In genomic region chr22:38219644-38220043, GRCh38 we compare ENCODE assay signal across 8 cellular contexts. TPM values are rescaled to one million over a fixed set of nuclear protein-coding genes. Genes with fewer than 3 reads are reported as not detected.
DNase-seq lines count a peak whose midpoint lies in the region; ATAC-seq and TF ChIP-seq lines count a peak whose summit lies in the region.
"Had no signal": no experiment of that assay in that cellular context is flagged by ENCODE, and none has a peak within 500 bp of the region (broad histone marks: within the 10 kb centered on the region; RNA-seq: fewer than 3 reads in every experiment).

No MANE protein-coding gene starts in this region.

- BruUV-seq in OCI-LY7 (replicated peaks; lab: Mats Ljungman, UMichigan) = no TSS peak

- H3K9me3 ChIP-seq in thymus (ENCODE audit: control insufficient read depth) = peaks cover 1% of the 10 kb centered on the region
- no peaks in the 10 kb centered on the region for H3K9me3 ChIP-seq in OCI-LY7 (ENCODE audit: low read length)

- no peaks in the 10 kb centered on the region for H3K79me2 ChIP-seq in OCI-LY7 (ENCODE audit: insufficient read depth, low read depth, low read length)

- H3K27ac Mint-ChIP-seq in mesothelial cell of epicardium = peak overlapping the region; percentile 99

- peaks cover 4% of the 10 kb centered on the region for H3K27me3 Mint-ChIP-seq in mesothelial cell of epicardium (ENCODE audit: low read depth)

- H2AFZ ChIP-seq in OCI-LY7 (ENCODE audit: low read length) = no peak overlapping the region

- POLR2A ChIA-PET in OCI-LY7 (lab: Charles Lee) = no interaction called here

- H3K27me3 ChIP-seq in brain microvascular endothelial cell (replicated peaks) (no peaks in the 10 kb centered on the region), thymus (ENCODE audit: control insufficient read depth, insufficient read depth) (no peaks in the 10 kb centered on the region)

- H3K36me3 ChIP-seq in brain microvascular endothelial cell (replicated peaks) (peaks cover 38% of the 10 kb centered on the region), thymus (ENCODE audit: control insufficient read depth, insufficient read depth) (peaks cover 11% of the 10 kb centered on the region), OCI-LY7 (ENCODE audit: insufficient read depth, low read length) (peaks cover 3% of the 10 kb centered on the region; the same call in 1 of the 2 replicates)

- in situ Hi-C loops in brain microvascular endothelial cell (cut with HindIII; ENCODE audit: low pct_ligation_motif_present, low sequenced_read_pairs) = no loop called here

- DNase-seq in NCI-H2171 treated with DMSO at 0.1 percent for 48 hours (lab: John Stamatoyannopoulos, UW) = peak; percentile 81
- no peak for DNase-seq in brain microvascular endothelial cell
- no peak for DNase-seq in mesothelial cell of epicardium (ENCODE audit: low spot score in 2 of 2, unreplicated experiment in 2 of 2)
- no peak for DNase-seq in OCI-LY7 (ENCODE audit: low spot score)
- DNase-seq: midbrain had no signal

- peaks cover 35% of the 10 kb centered on the region for H3K4me1 Mint-ChIP-seq in mesothelial cell of epicardium

- no peaks in the 10 kb centered on the region for H3K9me2 ChIP-seq in OCI-LY7 (ENCODE audit: insufficient read depth, low read length)

- H3K4me2 ChIP-seq in OCI-LY7 (ENCODE audit: low read length) = no peak overlapping the region

- H3K36me3 Mint-ChIP-seq in mesothelial cell of epicardium = peaks cover 12% of the 10 kb centered on the region

- H3K9me3 Mint-ChIP-seq in mesothelial cell of epicardium = no peaks in the 10 kb centered on the region

- ATAC-seq in HG02571 (IDR thresholded peaks at IDR 0.05; ENCODE audit: unreplicated experiment) (no peak), GM19324 (IDR thresholded peaks at IDR 0.05; ENCODE audit: low FRiP score, unreplicated experiment) (no peak)

- WGBS in thymus = 91% methylated on average over 10 of the region's 10 CpGs

- intact Hi-C loops in OCI-LY7 (cut with micrococcal nuclease; ENCODE audit: unreplicated experiment) = no loop called here

- H3K27ac ChIP-seq in brain microvascular endothelial cell (peak overlapping the region; percentile 92), thymus (ENCODE audit: low read depth) (peak overlapping the region; percentile 36), OCI-LY7 (ENCODE audit: low read depth, low read length, poor library complexity, severe bottlenecking) (no peak overlapping the region)

- CTCF ChIA-PET in OCI-LY7 (lab: Charles Lee; ENCODE audit: unreplicated experiment) = interaction anchor here (0.6 kb wide), 1 partner anchor 46 kb away, joined by 4 read pairs; no protein-coding TSS in a partner anchor

- H3K4me3 ChIP-seq in brain microvascular endothelial cell (ENCODE audit: low read depth, low read length) = no peak overlapping the region
- H3K4me3 ChIP-seq in thymus (ENCODE audit: low read length) = no peak overlapping the region
- no peak overlapping the region for H3K4me3 ChIP-seq in OCI-LY7 (ENCODE audit: low read depth, low read length, poor library complexity, severe bottlenecking)

- H3K4me1 ChIP-seq in thymus (ENCODE audit: control insufficient read depth, insufficient read depth, low read length) (no peaks in the 10 kb centered on the region), OCI-LY7 (ENCODE audit: insufficient read depth, low read length, poor library complexity, severe bottlenecking) (peaks cover 18% of the 10 kb centered on the region)

- no peak overlapping the region for H3K4me3 Mint-ChIP-seq in mesothelial cell of epicardium

- H4K20me1 ChIP-seq in OCI-LY7 (ENCODE audit: insufficient read depth, low read length) = no peaks in the 10 kb centered on the region

- TF ChIP-seq CTCF in brain microvascular endothelial cell (IDR thresholded peaks at IDR 0.05; ENCODE audit: low read depth, low read length, missing control alignments) (no peak), mesothelial cell of epicardium (IDR thresholded peaks at IDR 0.05; ENCODE audit: unreplicated experiment) (no peak), OCI-LY7 (conservative IDR thresholded peaks at IDR 0.05; ENCODE audit: low read length) (no peak)

RNA-seq across cellular contexts. Expression of gene MAFF, which starts 17.9 kb away (rescaled TPM):
- total RNA-seq in mesothelial cell of epicardium = 33.4 to 35.3 TPM (median 34.1 TPM) in 3 replicates
- 13.0 TPM for polyA plus RNA-seq in thymus
- 3.8 and 5.7 TPM in 2 replicates for total RNA-seq in OCI-LY7 (2014; rRNA removed; shearing (Covaris generic))
- 3.4 and 5.3 TPM in 2 replicates for total RNA-seq in OCI-LY7 (2022)

RNA-seq across cellular contexts. Expression of gene PLA2G6, which starts 38.0 kb away (rescaled TPM):
- 88.2 to 91.9 TPM (median 88.6 TPM) in 3 replicates for total RNA-seq in mesothelial cell of epicardium
- polyA plus RNA-seq in thymus = 103 TPM
- total RNA-seq in OCI-LY7 (2014; rRNA removed; shearing (Covaris generic)) = 23.3 and 33.9 TPM in 2 replicates
- total RNA-seq in OCI-LY7 (2022) = 83.9 and 106 TPM in 2 replicates

RNA-seq across cellular contexts. Expression of gene TMEM184B, which starts 53.2 kb away (rescaled TPM):
- total RNA-seq in mesothelial cell of epicardium (61.4 to 64.0 TPM (median 62.8 TPM) in 3 replicates), OCI-LY7 (2022) (37.8 and 50.2 TPM in 2 replicates)
- polyA plus RNA-seq in thymus = 11.2 TPM
- 11.1 and 19.1 TPM in 2 replicates for total RNA-seq in OCI-LY7 (2014; rRNA removed; shearing (Covaris generic))
